In the genomic region with DNA sequence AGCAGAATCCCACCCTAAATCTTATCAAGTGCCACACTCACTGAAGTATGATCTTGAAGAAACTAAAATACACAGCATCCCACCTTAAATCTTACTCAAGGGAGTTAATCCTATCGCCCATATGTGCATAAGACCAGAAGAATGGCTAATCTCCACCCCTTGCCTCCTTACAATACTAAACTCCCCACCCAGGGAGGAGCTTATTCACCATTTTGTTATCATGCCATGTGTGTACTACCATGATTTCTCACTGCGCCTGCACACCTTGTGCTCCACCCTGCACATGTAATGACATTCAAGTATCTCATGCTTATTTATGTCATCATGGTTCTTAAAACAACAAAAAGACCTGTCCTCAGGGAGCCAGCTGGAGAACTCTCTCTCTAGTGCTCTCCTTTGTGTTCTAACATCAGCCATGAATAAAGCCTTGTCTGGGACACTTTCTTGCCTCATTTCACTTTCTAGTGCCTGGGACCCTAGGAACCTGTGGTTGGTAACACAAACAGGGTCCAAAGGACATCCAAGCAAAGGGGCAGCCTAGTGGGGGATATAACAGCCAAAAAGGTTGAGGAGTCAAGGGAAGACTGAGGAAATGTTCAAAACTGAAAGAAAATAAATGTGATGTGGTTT, we compare ENCODE assay signal across 19 cellular contexts.
DNase-seq lines count a peak whose midpoint lies in the region; ATAC-seq, FAIRE-seq and TF ChIP-seq lines count a peak whose summit lies in the region.
"Had no signal": no experiment of that assay in that cellular context is flagged by ENCODE, and none has a peak within 500 bp of the region (broad histone marks: within the 10 kb centered on the region; RNA-seq: fewer than 3 reads in every experiment).

No MANE protein-coding gene starts in this region.

- no peak overlapping the region for H3K9ac ChIP-seq in HepG2 (ENCODE audit: insufficient read depth, low read depth, low read length)
- H3K9ac ChIP-seq in smooth muscle cell (ENCODE audit: low read depth): no peak overlapping the region
- H3K9ac ChIP-seq in MM.1S (ENCODE audit: low read length): no peak overlapping the region

- WGBS in HepG2 (ENCODE audit: low lambda C conversion rate): 100% methylated on average over 2 of the region's 2 CpGs
- 100% methylated on average over 2 of the region's 2 CpGs for WGBS in right lobe of liver (ENCODE audit: insufficient coverage, low coverage, low lambda C conversion rate, missing lambda C conversion rate)
- 98% methylated on average over 2 of the region's 2 CpGs for WGBS in smooth muscle cell (ENCODE audit: low lambda C conversion rate)

- H3K9me3 ChIP-seq in HepG2 (ENCODE audit: low read length) (no peaks in the 10 kb centered on the region), right lobe of liver (no peaks in the 10 kb centered on the region), smooth muscle cell (replicated peaks; ENCODE audit: low read depth) (no peaks in the 10 kb centered on the region), MM.1S (replicated peaks; ENCODE audit: insufficient read depth, low read length) (no peaks in the 10 kb centered on the region)
- H3K9me3 ChIP-seq: BE2C had no signal

- H4K20me1 ChIP-seq in HepG2 (ENCODE audit: insufficient read depth, low read length) (peaks cover 76% of the 10 kb centered on the region), smooth muscle cell (ENCODE audit: low read depth) (peaks cover 67% of the 10 kb centered on the region), MM.1S (ENCODE audit: insufficient read depth, low read length) (no peaks in the 10 kb centered on the region)

- peak; percentile 10; the same call in 2 of the 3 replicates for ATAC-seq in HepG2
- ATAC-seq in right lobe of liver: no peak
- peak; percentile 18 for ATAC-seq in left colon
- ATAC-seq: GM23338 had no signal

- H2AFZ ChIP-seq in HepG2 (ENCODE audit: low read length) (no peak overlapping the region), smooth muscle cell (ENCODE audit: low read depth) (no peak overlapping the region), MM.1S (ENCODE audit: low read length) (no peak overlapping the region)
- H2AFZ ChIP-seq: GM23338 had no signal

- peaks cover 98% of the 10 kb centered on the region for H3K79me2 ChIP-seq in HepG2 (ENCODE audit: insufficient read depth, low read length)
- H3K79me2 ChIP-seq in smooth muscle cell (ENCODE audit: low read depth): peaks cover 85% of the 10 kb centered on the region
- no peaks in the 10 kb centered on the region for H3K79me2 ChIP-seq in MM.1S (ENCODE audit: low read length)

- BruUV-seq in HepG2 (replicated peaks; lab: Mats Ljungman, UMichigan): no TSS peak

- H3K27ac ChIP-seq in HepG2 (ENCODE audit: extremely low read length, insufficient read depth, low read length) (no peak overlapping the region), right lobe of liver (no peak overlapping the region), smooth muscle cell (ENCODE audit: low read depth) (no peak overlapping the region), MM.1S (ENCODE audit: low read length) (no peak overlapping the region)

- H3K4me3 ChIP-seq in HepG2 (replicated peaks in 1 of 3; ENCODE audit: insufficient read depth in 1 of 3, low read depth in 2 of 3, low read length in 3 of 3): no peak overlapping the region
- H3K4me3 ChIP-seq in right lobe of liver: no peak overlapping the region
- H3K4me3 ChIP-seq in smooth muscle cell: no peak overlapping the region
- no peak overlapping the region for H3K4me3 ChIP-seq in MM.1S (ENCODE audit: low read length)
- H3K4me3 ChIP-seq: GM23338 had no signal

- H3K4me1 ChIP-seq in HepG2 (ENCODE audit: insufficient read depth, low read length) (peaks cover 48% of the 10 kb centered on the region), right lobe of liver (peaks cover 0 to 10% (median 4%) of the 10 kb centered on the region in 4 donors), smooth muscle cell (ENCODE audit: low read depth) (no peaks in the 10 kb centered on the region), MM.1S (ENCODE audit: low read length) (peaks cover 7% of the 10 kb centered on the region; the same call in 1 of the 2 replicates)

- intact Hi-C loops in HepG2 (cut with micrococcal nuclease; ENCODE audit: unreplicated experiment) (loop anchor here (5.0 kb wide), 1 partner anchor 170 kb away; no protein-coding TSS in a partner anchor), right lobe of liver (cut with DNase I) (no loop called here), left colon (cut with DNase I, micrococcal nuclease) (no loop called here)

- no peak for TF ChIP-seq EP300 in HepG2 (IDR thresholded peaks at IDR 0.05; ENCODE audit: low read depth in 2 of 2, low read length in 2 of 2)
- no peak for TF ChIP-seq EP300 in HepG2 (CRISPR knock-in tag; IDR thresholded peaks at IDR 0.05; ENCODE audit: borderline replicate concordance)

- POLR2A ChIA-PET in HepG2 (lab: Yijun Ruan, JAX): interaction anchor here (0.9 kb wide), 1 partner anchor 115 kb away, joined by 4 read pairs; no protein-coding TSS in a partner anchor

- TF ChIP-seq CTCF in HepG2 (CRISPR knock-in tag; IDR thresholded peaks at IDR 0.05): no peak
- TF ChIP-seq CTCF in right lobe of liver (IDR thresholded peaks at IDR 0.05): no peak
- TF ChIP-seq CTCF in smooth muscle cell (IDR thresholded peaks at IDR 0.05; ENCODE audit: borderline replicate concordance, insufficient read depth, poor library complexity, severe bottlenecking): no peak
- no peak for TF ChIP-seq CTCF in MM.1S (IDR thresholded peaks at IDR 0.05; ENCODE audit: low read length)

- DNase-seq in HepG2 (ENCODE audit: low spot score): peak; percentile 17
- no peak for DNase-seq in right lobe of liver
- peak; percentile 63 for DNase-seq in NCI-H345 treated with DMSO at 0.1 percent for 48 hours (lab: John Stamatoyannopoulos, UW; ENCODE audit: unreplicated experiment)
- DNase-seq in left colon: no peak
- DNase-seq in smooth muscle cell (lab: John Stamatoyannopoulos, UW; ENCODE audit: unreplicated experiment): no peak
- DNase-seq in AG20443 (ENCODE audit: low spot score): no peak
- no peak for DNase-seq in MM.1S
- DNase-seq: BE2C; C1 segment of cervical spinal cord; CD4-positive, CD25-positive, alpha-beta regulatory T cell; CD8-positive, alpha-beta memory T cell; COR-L47; DMS153; DMS79; GDM1; H7 had no signal

- H3K4me2 ChIP-seq in HepG2 (ENCODE audit: low read depth, low read length) (no peak overlapping the region), smooth muscle cell (no peak overlapping the region), MM.1S (ENCODE audit: low read depth, low read length) (no peak overlapping the region)
- H3K4me2 ChIP-seq: GM23338 had no signal

- H3K27me3 ChIP-seq in HepG2 (ENCODE audit: control insufficient read depth in 1 of 2, insufficient read depth in 2 of 2, low read length in 2 of 2) (no peaks in the 10 kb centered on the region), right lobe of liver (no peaks in the 10 kb centered on the region), smooth muscle cell (ENCODE audit: low read depth) (no peaks in the 10 kb centered on the region), MM.1S (replicated peaks; ENCODE audit: insufficient read depth, low read length) (no peaks in the 10 kb centered on the region)
- H3K27me3 ChIP-seq: BE2C had no signal

- no peaks in the 10 kb centered on the region for H3F3A ChIP-seq in smooth muscle cell (ENCODE audit: low read depth)
- no peaks in the 10 kb centered on the region for H3F3A ChIP-seq in MM.1S (ENCODE audit: insufficient read depth, low read length)

- no peaks in the 10 kb centered on the region for H3K9me2 ChIP-seq in MM.1S (replicated peaks; ENCODE audit: insufficient read depth, low read length)

- in situ Hi-C loops in HepG2 (cut with HindIII; ENCODE audit: extremely low pct_ligation_motif_present, low pct_unique_long_range_greater_than_20kb): no loop called here

- peaks cover 12 to 72% of the 10 kb centered on the region in 2 experiments for H3K36me3 ChIP-seq in HepG2 (replicated peaks in 1 of 2; ENCODE audit: control insufficient read depth in 1 of 2, insufficient read depth in 2 of 2, low read length in 2 of 2)
- H3K36me3 ChIP-seq in right lobe of liver: no peaks in the 10 kb centered on the region
- no peaks in the 10 kb centered on the region for H3K36me3 ChIP-seq in smooth muscle cell (ENCODE audit: low read depth)
- H3K36me3 ChIP-seq in MM.1S (replicated peaks; ENCODE audit: insufficient read depth, low read length): no peaks in the 10 kb centered on the region
- H3K36me3 ChIP-seq: BE2C had no signal

- TF ChIP-seq RAD21 in HepG2 (CRISPR knock-in tag; IDR thresholded peaks at IDR 0.05): no peak

- TF ChIP-seq POLR2A in HepG2 (IDR thresholded peaks at IDR 0.05; ENCODE audit: insufficient read depth in 1 of 2, low read depth in 2 of 2, low read length in 2 of 2) (no peak), right lobe of liver (IDR thresholded peaks at IDR 0.05) (no peak)

- FAIRE-seq in HepG2 (lab: Jason Lieb, UNC): no peak
- FAIRE-seq: GM12892, GM18507 had no signal

- CTCF ChIA-PET in HepG2 (lab: Yijun Ruan, JAX; ENCODE audit: low intra/inter-chr PET ratio, low total read pairs): no interaction called here

TF ChIP-seq in HepG2, 621 proteins besides CTCF, POLR2A, EP300 and RAD21 (continues in another document):
- TF ChIP-seq, protein P1, sequence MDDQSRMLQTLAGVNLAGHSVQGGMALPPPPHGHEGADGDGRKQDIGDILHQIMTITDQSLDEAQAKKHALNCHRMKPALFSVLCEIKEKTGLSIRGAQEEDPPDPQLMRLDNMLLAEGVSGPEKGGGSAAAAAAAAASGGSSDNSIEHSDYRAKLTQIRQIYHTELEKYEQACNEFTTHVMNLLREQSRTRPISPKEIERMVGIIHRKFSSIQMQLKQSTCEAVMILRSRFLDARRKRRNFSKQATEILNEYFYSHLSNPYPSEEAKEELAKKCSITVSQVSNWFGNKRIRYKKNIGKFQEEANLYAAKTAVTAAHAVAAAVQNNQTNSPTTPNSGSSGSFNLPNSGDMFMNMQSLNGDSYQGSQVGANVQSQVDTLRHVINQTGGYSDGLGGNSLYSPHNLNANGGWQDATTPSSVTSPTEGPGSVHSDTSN (CRISPR knock-in tag; IDR thresholded peaks at IDR 0.05; ENCODE audit: borderline replicate concordance): no peak
- no peak for TF ChIP-seq SMAD9 (CRISPR knock-in tag; IDR thresholded peaks at IDR 0.05)
- TF ChIP-seq ATM (IDR thresholded peaks at IDR 0.05; ENCODE audit: borderline replicate concordance): no peak
- no peak for TF ChIP-seq HNRNPLL (IDR thresholded peaks at IDR 0.05; ENCODE audit: low read depth, low read length, poor library complexity, severe bottlenecking)
- no peak for TF ChIP-seq ISX (CRISPR knock-in tag; conservative IDR thresholded peaks at IDR 0.05)
- TF ChIP-seq MTF1 (CRISPR knock-in tag; IDR thresholded peaks at IDR 0.05): no peak
- no peak for TF ChIP-seq ZNF549 (CRISPR knock-in tag; IDR thresholded peaks at IDR 0.05)
- TF ChIP-seq RBM22 (optimal IDR thresholded peaks at IDR 0.05; ENCODE audit: low read length): peak; percentile 99
- no peak for TF ChIP-seq ONECUT2 (CRISPR knock-in tag; IDR thresholded peaks at IDR 0.05)
- TF ChIP-seq SSRP1 (CRISPR knock-in tag; IDR thresholded peaks at IDR 0.05): peak; percentile 82; the same call in 1 of the 2 replicates
- no peak for TF ChIP-seq ZNF567 (CRISPR knock-in tag; IDR thresholded peaks at IDR 0.05; ENCODE audit: borderline replicate concordance)

Comparison
In these comparisons a context has a peak if more than half of its experiments do, and no peak if none do; other contexts are left out.
1. ATAC-seq: peak in HepG2 (single experiment) and left colon (single experiment); none in right lobe of liver (0 of 4).
2. DNase-seq: peak in HepG2 (single experiment) and NCI-H345 treated with DMSO at 0.1 percent for 48 hours (single experiment); none in right lobe of liver (0 of 3), left colon (0 of 2), smooth muscle cell (single experiment), AG20443 (single experiment) and MM.1S (single experiment).